ENCODE assay signal across 1 cellular context in the genomic region with DNA sequence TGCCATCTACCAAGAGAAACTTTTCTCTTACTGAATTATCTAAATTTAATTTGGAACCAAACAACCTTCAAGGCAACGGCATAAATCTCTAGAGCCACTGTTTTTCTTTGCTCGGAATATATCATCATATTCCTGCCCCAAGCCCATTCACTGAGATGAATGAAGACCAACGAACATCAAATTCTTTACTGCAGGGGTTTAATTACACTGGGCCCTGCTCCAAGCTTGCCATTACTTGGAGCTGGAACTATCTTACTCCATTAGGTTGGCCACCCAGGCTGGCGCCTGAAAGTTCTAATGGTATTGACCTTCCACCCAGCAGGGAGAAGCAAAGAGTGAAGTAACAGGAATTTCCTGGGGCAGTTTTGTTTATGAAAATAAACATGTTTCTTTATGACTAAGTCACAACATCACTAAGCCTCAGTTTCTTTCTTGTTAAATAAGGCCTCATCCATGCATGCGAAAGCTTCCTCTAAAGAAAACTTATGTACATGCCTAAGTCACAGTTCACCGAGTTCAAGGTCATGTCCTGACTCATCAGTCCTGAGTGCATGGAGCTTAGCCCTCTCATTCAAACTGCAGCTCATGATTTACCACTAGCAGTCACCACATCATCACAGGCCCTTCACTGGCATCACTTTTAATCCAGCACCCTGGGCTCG.
TF ChIP-seq lines count a peak whose summit lies in the region.

No MANE protein-coding gene starts in this region.

TF ChIP-seq in HEK293, 187 proteins besides CTCF, POLR2A, EP300 and RAD21 (continued from another document and continues in another):
- TF ChIP-seq ZNF214 (tag by site-specific recombination; IDR thresholded peaks at IDR 0.05; ENCODE audit: borderline replicate concordance) (no peak), GLIS2 (tag by site-specific recombination; IDR thresholded peaks at IDR 0.05) (no peak), ZNF76 (tag by site-specific recombination; IDR thresholded peaks at IDR 0.05; ENCODE audit: borderline replicate concordance, low read depth) (no peak; the same call in 1 of the 2 replicates), KLF9 (tag by site-specific recombination; IDR thresholded peaks at IDR 0.05; ENCODE audit: low read depth) (no peak), ZNF248 (tag by site-specific recombination; IDR thresholded peaks at IDR 0.05) (no peak), SETDB1 (IDR thresholded peaks at IDR 0.05; ENCODE audit: insufficient read length, low read length) (peak; percentile 13), ZNF10 (tag by site-specific recombination; IDR thresholded peaks at IDR 0.05) (no peak), MYNN (tag by site-specific recombination; IDR thresholded peaks at IDR 0.05; ENCODE audit: borderline replicate concordance) (no peak), ZNF600 (tag by site-specific recombination; IDR thresholded peaks at IDR 0.05) (peak; percentile 74), YY1 (tag by site-specific recombination; IDR thresholded peaks at IDR 0.05) (peak; percentile 51; the same call in 1 of the 2 replicates), ZNF239 (tag by site-specific recombination; IDR thresholded peaks at IDR 0.05) (no peak), GLI4 (tag by site-specific recombination; IDR thresholded peaks at IDR 0.05) (no peak), ZNF501 (tag by site-specific recombination; IDR thresholded peaks at IDR 0.05) (no peak; the same call in 1 of the 2 replicates), ZNF169 (tag by site-specific recombination; IDR thresholded peaks at IDR 0.05) (no peak), ZNF37A (tag by site-specific recombination; IDR thresholded peaks at IDR 0.05) (no peak), ZNF549 (tag by site-specific recombination; IDR thresholded peaks at IDR 0.05) (no peak), ZBTB21 (tag by site-specific recombination; IDR thresholded peaks at IDR 0.05) (peak; percentile 70; the same call in 1 of the 2 replicates), ZNF571 (tag by site-specific recombination; IDR thresholded peaks at IDR 0.05) (no peak), ZNF768 (tag by site-specific recombination; IDR thresholded peaks at IDR 0.05) (no peak), ZNF660 (tag by site-specific recombination; IDR thresholded peaks at IDR 0.05) (peak; percentile 80; the same call in 1 of the 2 replicates), ZBTB8A (tag by site-specific recombination; IDR thresholded peaks at IDR 0.05) (peak; percentile 70), ZNF621 (tag by site-specific recombination; IDR thresholded peaks at IDR 0.05) (no peak), ZFP3 (tag by site-specific recombination; IDR thresholded peaks at IDR 0.05; ENCODE audit: low read depth) (no peak), ZNF114 (tag by site-specific recombination; IDR thresholded peaks at IDR 0.05) (no peak), RBAK (tag by site-specific recombination; IDR thresholded peaks at IDR 0.05) (no peak), ZXDB (tag by site-specific recombination; IDR thresholded peaks at IDR 0.05) (peak; percentile 85), ZNF610 (tag by site-specific recombination; IDR thresholded peaks at IDR 0.05; ENCODE audit: borderline replicate concordance) (0 out of 2 replicates have a peak, but pooled peaks have one; percentile 45), ZFHX2 (tag by site-specific recombination; conservative IDR thresholded peaks at IDR 0.05) (no peak), ZNF677 (tag by site-specific recombination; IDR thresholded peaks at IDR 0.05) (no peak), ZNF302 (tag by site-specific recombination; IDR thresholded peaks at IDR 0.05; ENCODE audit: low read depth) (no peak), ZNF843 (tag by site-specific recombination; IDR thresholded peaks at IDR 0.05) (peak; percentile 92), SCRT2 (tag by site-specific recombination; IDR thresholded peaks at IDR 0.05) (no peak), ZNF623 (tag by site-specific recombination; IDR thresholded peaks at IDR 0.05) (no peak; the same call in 1 of the 2 replicates), ZEB2 (tag by site-specific recombination; IDR thresholded peaks at IDR 0.05) (peak; percentile 97), ZNF24 (tag by site-specific recombination; IDR thresholded peaks at IDR 0.05) (peak; percentile 89), ZNF23 (tag by site-specific recombination; IDR thresholded peaks at IDR 0.05; ENCODE audit: borderline replicate concordance) (no peak), ZNF670 (tag by site-specific recombination; IDR thresholded peaks at IDR 0.05; ENCODE audit: low read depth) (no peak), ZNF596 (tag by site-specific recombination; IDR thresholded peaks at IDR 0.05) (no peak; the same call in 1 of the 2 replicates)
- TF ChIP-seq, protein P1, sequence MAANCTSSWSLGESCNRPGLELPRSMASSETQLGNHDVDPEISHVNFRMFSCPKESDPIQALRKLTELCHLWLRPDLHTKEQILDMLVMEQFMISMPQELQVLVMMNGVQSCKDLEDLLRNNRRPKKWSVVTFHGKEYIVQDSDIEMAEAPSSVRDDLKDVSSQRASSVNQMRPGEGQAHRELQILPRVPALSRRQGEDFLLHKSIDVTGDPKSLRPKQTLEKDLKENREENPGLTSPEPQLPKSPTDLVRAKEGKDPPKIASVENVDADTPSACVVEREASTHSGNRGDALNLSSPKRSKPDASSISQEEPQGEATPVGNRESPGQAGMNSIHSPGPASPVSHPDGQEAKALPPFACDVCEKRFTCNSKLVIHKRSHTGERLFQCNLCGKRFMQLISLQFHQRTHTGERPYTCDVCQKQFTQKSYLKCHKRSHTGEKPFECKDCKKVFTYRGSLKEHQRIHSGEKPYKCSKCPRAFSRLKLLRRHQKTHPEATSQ (tag by site-specific recombination; IDR thresholded peaks at IDR 0.05) = no peak
- TF ChIP-seq, protein P2, sequence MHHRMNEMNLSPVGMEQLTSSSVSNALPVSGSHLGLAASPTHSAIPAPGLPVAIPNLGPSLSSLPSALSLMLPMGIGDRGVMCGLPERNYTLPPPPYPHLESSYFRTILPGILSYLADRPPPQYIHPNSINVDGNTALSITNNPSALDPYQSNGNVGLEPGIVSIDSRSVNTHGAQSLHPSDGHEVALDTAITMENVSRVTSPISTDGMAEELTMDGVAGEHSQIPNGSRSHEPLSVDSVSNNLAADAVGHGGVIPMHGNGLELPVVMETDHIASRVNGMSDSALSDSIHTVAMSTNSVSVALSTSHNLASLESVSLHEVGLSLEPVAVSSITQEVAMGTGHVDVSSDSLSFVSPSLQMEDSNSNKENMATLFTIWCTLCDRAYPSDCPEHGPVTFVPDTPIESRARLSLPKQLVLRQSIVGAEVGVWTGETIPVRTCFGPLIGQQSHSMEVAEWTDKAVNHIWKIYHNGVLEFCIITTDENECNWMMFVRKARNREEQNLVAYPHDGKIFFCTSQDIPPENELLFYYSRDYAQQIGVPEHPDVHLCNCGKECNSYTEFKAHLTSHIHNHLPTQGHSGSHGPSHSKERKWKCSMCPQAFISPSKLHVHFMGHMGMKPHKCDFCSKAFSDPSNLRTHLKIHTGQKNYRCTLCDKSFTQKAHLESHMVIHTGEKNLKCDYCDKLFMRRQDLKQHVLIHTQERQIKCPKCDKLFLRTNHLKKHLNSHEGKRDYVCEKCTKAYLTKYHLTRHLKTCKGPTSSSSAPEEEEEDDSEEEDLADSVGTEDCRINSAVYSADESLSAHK (tag by site-specific recombination; IDR thresholded peaks at IDR 0.05) = peak; percentile 66
- TF ChIP-seq, protein P3, sequence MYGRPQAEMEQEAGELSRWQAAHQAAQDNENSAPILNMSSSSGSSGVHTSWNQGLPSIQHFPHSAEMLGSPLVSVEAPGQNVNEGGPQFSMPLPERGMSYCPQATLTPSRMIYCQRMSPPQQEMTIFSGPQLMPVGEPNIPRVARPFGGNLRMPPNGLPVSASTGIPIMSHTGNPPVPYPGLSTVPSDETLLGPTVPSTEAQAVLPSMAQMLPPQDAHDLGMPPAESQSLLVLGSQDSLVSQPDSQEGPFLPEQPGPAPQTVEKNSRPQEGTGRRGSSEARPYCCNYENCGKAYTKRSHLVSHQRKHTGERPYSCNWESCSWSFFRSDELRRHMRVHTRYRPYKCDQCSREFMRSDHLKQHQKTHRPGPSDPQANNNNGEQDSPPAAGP (tag by site-specific recombination; IDR thresholded peaks at IDR 0.05) = no peak
- TF ChIP-seq, protein P4, sequence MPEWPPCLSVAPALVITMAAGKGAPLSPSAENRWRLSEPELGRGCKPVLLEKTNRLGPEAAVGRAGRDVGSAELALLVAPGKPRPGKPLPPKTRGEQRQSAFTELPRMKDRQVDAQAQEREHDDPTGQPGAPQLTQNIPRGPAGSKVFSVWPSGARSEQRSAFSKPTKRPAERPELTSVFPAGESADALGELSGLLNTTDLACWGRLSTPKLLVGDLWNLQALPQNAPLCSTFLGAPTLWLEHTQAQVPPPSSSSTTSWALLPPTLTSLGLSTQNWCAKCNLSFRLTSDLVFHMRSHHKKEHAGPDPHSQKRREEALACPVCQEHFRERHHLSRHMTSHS (tag by site-specific recombination; IDR thresholded peaks at IDR 0.05) = 0 out of 2 replicates have a peak, but pooled peaks have one; percentile 48
- TF ChIP-seq, protein P5, sequence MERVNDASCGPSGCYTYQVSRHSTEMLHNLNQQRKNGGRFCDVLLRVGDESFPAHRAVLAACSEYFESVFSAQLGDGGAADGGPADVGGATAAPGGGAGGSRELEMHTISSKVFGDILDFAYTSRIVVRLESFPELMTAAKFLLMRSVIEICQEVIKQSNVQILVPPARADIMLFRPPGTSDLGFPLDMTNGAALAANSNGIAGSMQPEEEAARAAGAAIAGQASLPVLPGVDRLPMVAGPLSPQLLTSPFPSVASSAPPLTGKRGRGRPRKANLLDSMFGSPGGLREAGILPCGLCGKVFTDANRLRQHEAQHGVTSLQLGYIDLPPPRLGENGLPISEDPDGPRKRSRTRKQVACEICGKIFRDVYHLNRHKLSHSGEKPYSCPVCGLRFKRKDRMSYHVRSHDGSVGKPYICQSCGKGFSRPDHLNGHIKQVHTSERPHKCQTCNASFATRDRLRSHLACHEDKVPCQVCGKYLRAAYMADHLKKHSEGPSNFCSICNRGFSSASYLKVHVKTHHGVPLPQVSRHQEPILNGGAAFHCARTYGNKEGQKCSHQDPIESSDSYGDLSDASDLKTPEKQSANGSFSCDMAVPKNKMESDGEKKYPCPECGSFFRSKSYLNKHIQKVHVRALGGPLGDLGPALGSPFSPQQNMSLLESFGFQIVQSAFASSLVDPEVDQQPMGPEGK (tag by site-specific recombination; IDR thresholded peaks at IDR 0.05) = peak; percentile 38; the same call in 1 of the 2 replicates
- TF ChIP-seq, protein P6, sequence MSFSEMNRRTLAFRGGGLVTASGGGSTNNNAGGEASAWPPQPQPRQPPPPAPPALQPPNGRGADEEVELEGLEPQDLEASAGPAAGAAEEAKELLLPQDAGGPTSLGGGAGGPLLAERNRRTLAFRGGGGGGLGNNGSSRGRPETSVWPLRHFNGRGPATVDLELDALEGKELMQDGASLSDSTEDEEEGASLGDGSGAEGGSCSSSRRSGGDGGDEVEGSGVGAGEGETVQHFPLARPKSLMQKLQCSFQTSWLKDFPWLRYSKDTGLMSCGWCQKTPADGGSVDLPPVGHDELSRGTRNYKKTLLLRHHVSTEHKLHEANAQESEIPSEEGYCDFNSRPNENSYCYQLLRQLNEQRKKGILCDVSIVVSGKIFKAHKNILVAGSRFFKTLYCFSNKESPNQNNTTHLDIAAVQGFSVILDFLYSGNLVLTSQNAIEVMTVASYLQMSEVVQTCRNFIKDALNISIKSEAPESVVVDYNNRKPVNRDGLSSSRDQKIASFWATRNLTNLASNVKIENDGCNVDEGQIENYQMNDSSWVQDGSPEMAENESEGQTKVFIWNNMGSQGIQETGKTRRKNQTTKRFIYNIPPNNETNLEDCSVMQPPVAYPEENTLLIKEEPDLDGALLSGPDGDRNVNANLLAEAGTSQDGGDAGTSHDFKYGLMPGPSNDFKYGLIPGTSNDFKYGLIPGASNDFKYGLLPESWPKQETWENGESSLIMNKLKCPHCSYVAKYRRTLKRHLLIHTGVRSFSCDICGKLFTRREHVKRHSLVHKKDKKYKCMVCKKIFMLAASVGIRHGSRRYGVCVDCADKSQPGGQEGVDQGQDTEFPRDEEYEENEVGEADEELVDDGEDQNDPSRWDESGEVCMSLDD (tag by site-specific recombination; IDR thresholded peaks at IDR 0.05) = no peak
- TF ChIP-seq, protein P7, sequence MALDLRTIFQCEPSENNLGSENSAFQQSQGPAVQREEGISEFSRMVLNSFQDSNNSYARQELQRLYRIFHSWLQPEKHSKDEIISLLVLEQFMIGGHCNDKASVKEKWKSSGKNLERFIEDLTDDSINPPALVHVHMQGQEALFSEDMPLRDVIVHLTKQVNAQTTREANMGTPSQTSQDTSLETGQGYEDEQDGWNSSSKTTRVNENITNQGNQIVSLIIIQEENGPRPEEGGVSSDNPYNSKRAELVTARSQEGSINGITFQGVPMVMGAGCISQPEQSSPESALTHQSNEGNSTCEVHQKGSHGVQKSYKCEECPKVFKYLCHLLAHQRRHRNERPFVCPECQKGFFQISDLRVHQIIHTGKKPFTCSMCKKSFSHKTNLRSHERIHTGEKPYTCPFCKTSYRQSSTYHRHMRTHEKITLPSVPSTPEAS (tag by site-specific recombination; IDR thresholded peaks at IDR 0.05) = no peak; the same call in 1 of the 2 replicates
- TF ChIP-seq, protein P8, sequence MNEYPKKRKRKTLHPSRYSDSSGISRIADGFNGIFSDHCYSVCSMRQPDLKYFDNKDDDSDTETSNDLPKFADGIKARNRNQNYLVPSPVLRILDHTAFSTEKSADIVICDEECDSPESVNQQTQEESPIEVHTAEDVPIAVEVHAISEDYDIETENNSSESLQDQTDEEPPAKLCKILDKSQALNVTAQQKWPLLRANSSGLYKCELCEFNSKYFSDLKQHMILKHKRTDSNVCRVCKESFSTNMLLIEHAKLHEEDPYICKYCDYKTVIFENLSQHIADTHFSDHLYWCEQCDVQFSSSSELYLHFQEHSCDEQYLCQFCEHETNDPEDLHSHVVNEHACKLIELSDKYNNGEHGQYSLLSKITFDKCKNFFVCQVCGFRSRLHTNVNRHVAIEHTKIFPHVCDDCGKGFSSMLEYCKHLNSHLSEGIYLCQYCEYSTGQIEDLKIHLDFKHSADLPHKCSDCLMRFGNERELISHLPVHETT (tag by site-specific recombination; IDR thresholded peaks at IDR 0.05) = peak; percentile 69; the same call in 1 of the 2 replicates
- TF ChIP-seq, protein P9, sequence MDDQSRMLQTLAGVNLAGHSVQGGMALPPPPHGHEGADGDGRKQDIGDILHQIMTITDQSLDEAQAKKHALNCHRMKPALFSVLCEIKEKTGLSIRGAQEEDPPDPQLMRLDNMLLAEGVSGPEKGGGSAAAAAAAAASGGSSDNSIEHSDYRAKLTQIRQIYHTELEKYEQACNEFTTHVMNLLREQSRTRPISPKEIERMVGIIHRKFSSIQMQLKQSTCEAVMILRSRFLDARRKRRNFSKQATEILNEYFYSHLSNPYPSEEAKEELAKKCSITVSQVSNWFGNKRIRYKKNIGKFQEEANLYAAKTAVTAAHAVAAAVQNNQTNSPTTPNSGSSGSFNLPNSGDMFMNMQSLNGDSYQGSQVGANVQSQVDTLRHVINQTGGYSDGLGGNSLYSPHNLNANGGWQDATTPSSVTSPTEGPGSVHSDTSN (CRISPR knock-in tag; IDR thresholded peaks at IDR 0.05) = no peak
- TF ChIP-seq, protein P10, sequence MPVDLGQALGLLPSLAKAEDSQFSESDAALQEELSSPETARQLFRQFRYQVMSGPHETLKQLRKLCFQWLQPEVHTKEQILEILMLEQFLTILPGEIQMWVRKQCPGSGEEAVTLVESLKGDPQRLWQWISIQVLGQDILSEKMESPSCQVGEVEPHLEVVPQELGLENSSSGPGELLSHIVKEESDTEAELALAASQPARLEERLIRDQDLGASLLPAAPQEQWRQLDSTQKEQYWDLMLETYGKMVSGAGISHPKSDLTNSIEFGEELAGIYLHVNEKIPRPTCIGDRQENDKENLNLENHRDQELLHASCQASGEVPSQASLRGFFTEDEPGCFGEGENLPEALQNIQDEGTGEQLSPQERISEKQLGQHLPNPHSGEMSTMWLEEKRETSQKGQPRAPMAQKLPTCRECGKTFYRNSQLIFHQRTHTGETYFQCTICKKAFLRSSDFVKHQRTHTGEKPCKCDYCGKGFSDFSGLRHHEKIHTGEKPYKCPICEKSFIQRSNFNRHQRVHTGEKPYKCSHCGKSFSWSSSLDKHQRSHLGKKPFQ (tag by site-specific recombination; IDR thresholded peaks at IDR 0.05) = peak; percentile 73; the same call in 1 of the 2 replicates
